Comparison of ENCODE assay signal across 28 cellular contexts in genomic region chr13:67771106-67771505, GRCh38.
"Had no signal": no experiment of that assay in that cellular context is flagged by ENCODE, and none has a peak within 500 bp of the region (broad histone marks: within the 10 kb centered on the region; RNA-seq: fewer than 3 reads in every experiment).

No MANE protein-coding gene starts in this region.

- ATAC-seq: activated CD4-positive, alpha-beta T cell treated with anti-CD3 and anti-CD28 coated beads for 36 hours; activated CD8-positive, alpha-beta memory T cell treated with anti-CD3 and anti-CD28 coated beads, Interleukin-2, amount 10 ng/mL, durations not matched to agents 7 days and 5 days; activated CD8-positive, alpha-beta T cell treated with anti-CD3 and anti-CD28 coated beads, Interleukin-2, amount 10 ng/mL, durations not matched to agents 7 days and 5 days; activated naive CD8-positive, alpha-beta T cell treated with anti-CD3 and anti-CD28 coated beads, Interleukin-2, amount 50 U/mL, for 24 hours had no signal

- H3K27me3 ChIP-seq: ascending aorta, cardiac muscle cell had no signal

- H3K36me3 ChIP-seq: ascending aorta, cardiac muscle cell had no signal

- H3K9me3 ChIP-seq: ascending aorta had no signal

- H3K4me1 ChIP-seq: ascending aorta had no signal

- H3K27ac ChIP-seq: ascending aorta, cardiac muscle cell, VCaP had no signal

- DNase-seq: activated B cell treated with CpG ODN at 0.5 μM for 24 hours; activated CD4-positive, alpha-beta memory T cell treated with anti-CD3 and anti-CD28 coated beads, Interleukin-2, amount 10 ng/mL, durations not matched to agents 7 days and 5 days; activated CD4-positive, alpha-beta T cell treated with anti-CD3 and anti-CD28 coated beads for 36 hours; activated CD4-positive, alpha-beta T cell treated with anti-CD3 and anti-CD28 coated beads for 48 hours; activated CD4-positive, alpha-beta T cell treated with anti-CD3 and anti-CD28 coated beads, Interleukin-2, amount 10 ng/mL, durations not matched to agents 7 days and 5 days; activated CD4-positive, alpha-beta T cell treated with anti-CD3 and anti-CD28 coated beads, Interleukin-2, amount 50 U/mL, for 48 hours; activated CD4-positive, CD25-positive, alpha-beta regulatory T cell treated with anti-CD3 and anti-CD28 coated beads, Interleukin-2, amount 50 U/mL, for 72 hours; activated CD8-positive, alpha-beta memory T cell treated with anti-CD3 and anti-CD28 coated beads for 24 hours; activated CD8-positive, alpha-beta memory T cell treated with anti-CD3 and anti-CD28 coated beads, Interleukin-2, amount 10 ng/mL, durations not matched to agents 7 days and 5 days; activated CD8-positive, alpha-beta memory T cell treated with anti-CD3 and anti-CD28 coated beads, Interleukin-2, amount 50 U/mL, for 48 hours; activated CD8-positive, alpha-beta T cell treated with anti-CD3 and anti-CD28 coated beads, Interleukin-2, amount 10 ng/mL, durations not matched to agents 7 days and 5 days; activated effector memory CD4-positive, alpha-beta T cell treated with Interleukin-2 at 50 U/mL for 16 hours; activated gamma-delta T cell; activated naive CD4-positive, alpha-beta T cell treated with anti-CD3 and anti-CD28 coated beads, Interleukin-2, amount 10 ng/mL, durations not matched to agents 7 days and 5 days; activated naive CD4-positive, alpha-beta T cell treated with Interleukin-2 at 50 U/mL for 16 hours; activated naive CD8-positive, alpha-beta T cell treated with anti-CD3 and anti-CD28 coated beads, Interleukin-2, amount 10 ng/mL, durations not matched to agents 7 days and 5 days; activated naive CD8-positive, alpha-beta T cell treated with anti-CD3 and anti-CD28 coated beads, Interleukin-2, amount 50 U/mL, for 24 hours; activated T-cell treated with anti-CD3 and anti-CD28 coated beads, Interleukin-2, amount 50 U/mL, for 24 hours; activated T-cell treated with anti-CD3 and anti-CD28 coated beads, Interleukin-2, amount 50 U/mL, for 48 hours; amygdala; anterior cingulate cortex; caudate nucleus; cerebellar nuclear complex; T-helper 2 cell; T-helper 9 cell had no signal

- H3K4me3 ChIP-seq: ascending aorta, cardiac muscle cell had no signal
